Comparison of ENCODE assay signal across 24 cellular contexts in the genomic region with DNA sequence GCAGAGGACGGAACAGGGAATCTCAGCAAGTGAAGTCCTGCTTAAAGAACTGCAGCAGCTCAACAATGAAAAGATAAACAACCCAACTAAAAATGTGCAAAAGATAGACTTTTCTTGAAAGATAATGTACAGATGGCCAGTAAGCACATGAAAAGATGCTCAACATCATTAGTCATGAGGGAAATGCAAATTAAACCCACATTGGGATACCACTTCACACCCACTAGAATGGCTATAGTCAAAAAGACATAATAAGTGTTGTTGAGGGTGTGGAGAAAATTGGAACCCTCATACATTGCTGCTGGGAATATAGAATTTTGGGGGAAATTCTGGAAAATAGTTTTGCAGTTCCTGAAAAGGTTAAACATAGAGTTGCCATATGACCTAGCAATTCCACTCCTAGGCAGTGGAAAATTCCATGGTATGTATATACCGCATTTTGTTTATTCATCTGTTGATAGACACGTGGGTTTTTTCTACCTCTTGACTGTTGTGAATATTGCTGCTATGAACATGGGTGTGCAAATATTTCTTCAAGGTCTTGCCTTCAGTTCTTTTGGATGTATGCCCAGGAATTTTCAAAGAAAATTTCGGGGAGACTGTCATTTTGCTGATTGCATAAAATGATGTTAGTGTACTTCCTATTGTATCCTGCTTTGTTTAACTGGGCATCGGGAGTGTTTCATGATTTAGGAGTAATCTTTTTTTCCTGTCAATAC. TPM values are rescaled to one million over a fixed set of nuclear protein-coding genes. Genes with fewer than 3 reads are reported as not detected.
DNase-seq lines count a peak whose midpoint lies in the region; ATAC-seq, FAIRE-seq and TF ChIP-seq lines count a peak whose summit lies in the region.
"Had no signal": no experiment of that assay in that cellular context is flagged by ENCODE, and none has a peak within 500 bp of the region (broad histone marks: within the 10 kb centered on the region; RNA-seq: fewer than 3 reads in every experiment).

No MANE protein-coding gene starts in this region.

- H3K4me3 ChIP-seq in OCI-LY7 (ENCODE audit: low read depth, low read length, poor library complexity, severe bottlenecking): no peak overlapping the region
- H3K4me3 ChIP-seq: esophagus squamous epithelium had no signal

- no peaks in the 10 kb centered on the region for H3K9me2 ChIP-seq in OCI-LY7 (ENCODE audit: insufficient read depth, low read length)
- H3K9me2 ChIP-seq: SK-N-SH had no signal

- H2AFZ ChIP-seq in OCI-LY7 (ENCODE audit: low read length): no peak overlapping the region

- H3K79me2 ChIP-seq in OCI-LY7 (ENCODE audit: insufficient read depth, low read depth, low read length): peaks cover 57% of the 10 kb centered on the region

- peaks cover 22% of the 10 kb centered on the region for H3K4me1 ChIP-seq in OCI-LY7 (ENCODE audit: insufficient read depth, low read length, poor library complexity, severe bottlenecking)

- peak overlapping the region; percentile 29 for H3K27ac Mint-ChIP-seq in activated CD4-positive, alpha-beta T cell treated with anti-CD3 and anti-CD28 coated beads for 36 hours
- H3K27ac Mint-ChIP-seq in naive thymus-derived CD8-positive, alpha-beta T cell: peak overlapping the region in 7 of 10 donors; percentile 2 to 71 (median 39)
- H3K27ac Mint-ChIP-seq: activated B cell treated with CpG ODN at 0.5 μM for 24 hours; activated T-helper 2 cell treated with anti-CD3 and anti-CD28 coated beads, Interferon-gamma antibody, Interleukin-2, Interleukin-4, amounts not matched to agents 10 μg/mL and 5 μg/mL and 100 μg/mL, durations not matched to agents 14 hours and 24 hours and 36 hours had no signal

- intact Hi-C loops in activated CD4-positive, alpha-beta T cell treated with anti-CD3 and anti-CD28 coated beads for 36 hours (cut with DNase I, micrococcal nuclease): no loop called here
- intact Hi-C loops in OCI-LY7 (cut with micrococcal nuclease; ENCODE audit: unreplicated experiment): no loop called here

- DNase-seq in activated CD4-positive, alpha-beta T cell treated with anti-CD3 and anti-CD28 coated beads for 36 hours: no peak
- DNase-seq in activated CD4-positive, alpha-beta T cell treated with anti-CD3 and anti-CD28 coated beads for 48 hours: no peak
- DNase-seq in OCI-LY7 (ENCODE audit: low spot score) (no peak), AG08395 (ENCODE audit: low spot score) (no peak), D721Med (ENCODE audit: insufficient read length, low spot score) (no peak), NCI-H146 treated with DMSO at 0.1 percent for 48 hours (lab: John Stamatoyannopoulos, UW; ENCODE audit: unreplicated experiment) (no peak)
- no peak for DNase-seq in naive thymus-derived CD8-positive, alpha-beta T cell
- DNase-seq: activated B cell treated with CpG ODN at 0.5 μM for 24 hours; activated CD8-positive, alpha-beta memory T cell treated with anti-CD3 and anti-CD28 coated beads for 24 hours; cerebellar nuclear complex; effector memory CD4-positive, alpha-beta T cell; esophagus squamous epithelium; H7; head of caudate nucleus; left ventricle myocardium superior; NCI-H1092 treated with DMSO at 0.1 percent for 48 hours; NCI-H2107; NCI-H510A treated with DMSO at 0.1 percent for 48 hours; nucleus accumbens; SK-N-SH; stimulated activated CD4-positive, alpha-beta T cell treated with anti-CD3 and anti-CD28 coated beads, Interleukin-4, amount 100 ng/mL, for 1 hour had no signal

- H3K27ac ChIP-seq in OCI-LY7 (ENCODE audit: low read depth, low read length, poor library complexity, severe bottlenecking): no peak overlapping the region
- peak overlapping the region; percentile 48 for H3K27ac ChIP-seq in cingulate gyrus (ENCODE audit: low read depth, low read length)
- H3K27ac ChIP-seq: 22Rv1, esophagus squamous epithelium had no signal

- H3K4me2 ChIP-seq in OCI-LY7 (ENCODE audit: low read length): no peak overlapping the region
- H3K4me2 ChIP-seq: SK-N-SH had no signal

- H4K20me1 ChIP-seq in OCI-LY7 (ENCODE audit: insufficient read depth, low read length): peaks cover 16% of the 10 kb centered on the region

- CTCF ChIA-PET in activated CD4-positive, alpha-beta T cell treated with anti-CD3 and anti-CD28 coated beads for 36 hours (lab: Charles Lee): no interaction called here
- CTCF ChIA-PET in OCI-LY7 (lab: Charles Lee; ENCODE audit: unreplicated experiment): no interaction called here

- H3K4me3 Mint-ChIP-seq in activated CD4-positive, alpha-beta T cell treated with anti-CD3 and anti-CD28 coated beads for 36 hours: no peak overlapping the region
- H3K4me3 Mint-ChIP-seq in naive thymus-derived CD8-positive, alpha-beta T cell: no peak overlapping the region
- H3K4me3 Mint-ChIP-seq: activated B cell treated with CpG ODN at 0.5 μM for 24 hours had no signal

- H3K9me3 ChIP-seq in OCI-LY7 (ENCODE audit: low read length): no peaks in the 10 kb centered on the region; the same call in 1 of the 2 replicates
- H3K9me3 ChIP-seq: esophagus squamous epithelium, SK-N-SH had no signal

- H3K36me3 ChIP-seq in OCI-LY7 (ENCODE audit: insufficient read depth, low read length): peaks cover 96% of the 10 kb centered on the region

- POLR2A ChIA-PET in activated CD4-positive, alpha-beta T cell treated with anti-CD3 and anti-CD28 coated beads for 36 hours (lab: Charles Lee): no interaction called here
- POLR2A ChIA-PET in OCI-LY7 (lab: Charles Lee): interaction anchor here (1.5 kb wide), 1 partner anchor 102 kb away, joined by 3 read pairs; no protein-coding TSS in a partner anchor
- POLR2A ChIA-PET in naive thymus-derived CD8-positive, alpha-beta T cell (lab: Charles Lee): no interaction called here

- H3K36me3 Mint-ChIP-seq in activated CD4-positive, alpha-beta T cell treated with anti-CD3 and anti-CD28 coated beads for 36 hours (ENCODE audit: low read depth): peaks cover 61% of the 10 kb centered on the region
- peaks cover 0 to 83% (median 12%) of the 10 kb centered on the region in 3 donors for H3K36me3 Mint-ChIP-seq in naive thymus-derived CD8-positive, alpha-beta T cell

- no peak for FAIRE-seq in D721Med (lab: Jason Lieb, UNC)

- peaks cover 49% of the 10 kb centered on the region for H3K4me1 Mint-ChIP-seq in activated CD4-positive, alpha-beta T cell treated with anti-CD3 and anti-CD28 coated beads for 36 hours
- H3K4me1 Mint-ChIP-seq in naive thymus-derived CD8-positive, alpha-beta T cell: peaks cover 23 to 53% (median 42%) of the 10 kb centered on the region in 4 donors

- ATAC-seq in activated CD4-positive, alpha-beta T cell treated with anti-CD3 and anti-CD28 coated beads for 36 hours: no peak
- ATAC-seq in naive thymus-derived CD8-positive, alpha-beta T cell: no peak
- ATAC-seq: left ventricle myocardium superior had no signal

- TSS peak; percentile 1 for BruUV-seq in OCI-LY7 (replicated peaks; lab: Mats Ljungman, UMichigan)

- TF ChIP-seq CTCF in OCI-LY7 (conservative IDR thresholded peaks at IDR 0.05; ENCODE audit: low read length) (no peak), D721Med (IDR thresholded peaks at IDR 0.05; ENCODE audit: insufficient read depth, missing control alignments) (no peak)

- no peaks in the 10 kb centered on the region for H3K27me3 Mint-ChIP-seq in activated CD4-positive, alpha-beta T cell treated with anti-CD3 and anti-CD28 coated beads for 36 hours
- H3K27me3 Mint-ChIP-seq in naive thymus-derived CD8-positive, alpha-beta T cell: no peaks in the 10 kb centered on the region
- H3K27me3 Mint-ChIP-seq: activated B cell treated with CpG ODN at 0.5 μM for 24 hours had no signal

- H3K9me3 Mint-ChIP-seq in activated CD4-positive, alpha-beta T cell treated with anti-CD3 and anti-CD28 coated beads for 36 hours (ENCODE audit: low read depth): no peaks in the 10 kb centered on the region
- no peaks in the 10 kb centered on the region for H3K9me3 Mint-ChIP-seq in naive thymus-derived CD8-positive, alpha-beta T cell
- H3K9me3 Mint-ChIP-seq: activated B cell treated with CpG ODN at 0.5 μM for 24 hours; activated T-helper 2 cell treated with anti-CD3 and anti-CD28 coated beads, Interferon-gamma antibody, Interleukin-2, Interleukin-4, amounts not matched to agents 10 μg/mL and 5 μg/mL and 100 μg/mL, durations not matched to agents 14 hours and 24 hours and 36 hours had no signal

RNA-seq across cellular contexts. Expression of a gene that starts 7.2 kb away (rescaled TPM):
- 10 to 100 TPM; 61.8 to 78.1 TPM for total RNA-seq in activated CD4-positive, alpha-beta T cell treated with anti-CD3 and anti-CD28 coated beads for 36 hours
- 52.4 and 53.6 TPM in 2 replicates for total RNA-seq in OCI-LY7 (2014; rRNA removed; shearing (Covaris generic))
- total RNA-seq in OCI-LY7 (2022): 79.4 and 85.3 TPM in 2 replicates
- 100 to 1,000 TPM; 112 to 116 TPM for total RNA-seq in naive thymus-derived CD8-positive, alpha-beta T cell
- 100 to 1,000 TPM; 134 to 157 (median 153) TPM for polyA plus RNA-seq in naive thymus-derived CD8-positive, alpha-beta T cell

RNA-seq across cellular contexts. Expression of a gene that starts 15.2 kb away (rescaled TPM):
- under 1 TPM in 1 of 2 experiments, not detected in 1; 0.14 TPM for total RNA-seq in activated CD4-positive, alpha-beta T cell treated with anti-CD3 and anti-CD28 coated beads for 36 hours
- 0.13 TPM in 2 replicates for total RNA-seq in OCI-LY7 (2014; rRNA removed; shearing (Covaris generic))
- total RNA-seq in OCI-LY7 (2022): 0.10 and 0.28 TPM in 2 replicates
- under 1 TPM; 0.22 to 0.86 TPM for total RNA-seq in naive thymus-derived CD8-positive, alpha-beta T cell
- polyA plus RNA-seq in naive thymus-derived CD8-positive, alpha-beta T cell: under 1 TPM in 2 of 3 donors, not detected in 1; 0.34 to 0.67 TPM
- total RNA-seq: activated B cell treated with CpG ODN at 0.5 μM for 24 hours; activated T-helper 2 cell treated with anti-CD3 and anti-CD28 coated beads, Interferon-gamma antibody, Interleukin-2, Interleukin-4, amounts not matched to agents 10 μg/mL and 5 μg/mL and 100 μg/mL, durations not matched to agents 14 hours and 24 hours and 36 hours had no signal
